9 cellular contexts compared by ENCODE assay signal in genomic region chr3:192772495-192772894, GRCh38. TPM values are rescaled to one million over a fixed set of nuclear protein-coding genes. Genes with fewer than 3 reads are reported as not detected.
A peak's percentile ranks its signal among the peaks of the same experiment; 100 is the strongest.
DNase-seq lines count a peak whose midpoint lies in the region; ATAC-seq and TF ChIP-seq lines count a peak whose summit lies in the region.
"Had no signal": no experiment of that assay in that cellular context is flagged by ENCODE, and none has a peak within 500 bp of the region (broad histone marks: within the 10 kb centered on the region; RNA-seq: fewer than 3 reads in every experiment).

No MANE protein-coding gene starts in this region.

- ATAC-seq in left cardiac atrium, result peak; percentile 87 to 91
- ATAC-seq in naive thymus-derived CD8-positive, alpha-beta T cell, result no peak
- ATAC-seq in HG03135 (IDR thresholded peaks at IDR 0.05; ENCODE audit: unreplicated experiment), result no peak
- ATAC-seq: K562 had no signal

- peaks cover 8 to 30% (median 21%) of the 10 kb centered on the region in 9 donors for H3K9me3 Mint-ChIP-seq in naive thymus-derived CD8-positive, alpha-beta T cell

- H3K4me1 ChIP-seq in DOHH2 (ENCODE audit: control insufficient read depth, low read length), result no peaks in the 10 kb centered on the region

- no peaks in the 10 kb centered on the region; the same call in 1 of the 2 replicates for H3K27me3 ChIP-seq in DOHH2 (ENCODE audit: control insufficient read depth, low read length)

- H3K9me2 ChIP-seq in DOHH2 (replicated peaks; ENCODE audit: control insufficient read depth, low read length), result no peaks in the 10 kb centered on the region

- no peaks in the 10 kb centered on the region for H4K20me1 ChIP-seq in DOHH2 (ENCODE audit: control insufficient read depth, insufficient read depth, low read depth, low read length)

- H3K27ac ChIP-seq in DOHH2 (ENCODE audit: low read depth, low read length), result no peak overlapping the region

- H3K4me3 Mint-ChIP-seq in naive thymus-derived CD8-positive, alpha-beta T cell, result no peak overlapping the region

- intact Hi-C loops in left cardiac atrium (cut with DNase I), result loop anchor here (2.0 to 10.0 kb wide), 2 partner anchors 206 to 208 kb away; no protein-coding TSS in a partner anchor

- H3K4me2 ChIP-seq in DOHH2 (ENCODE audit: low read length), result no peak overlapping the region

- POLR2A ChIA-PET in naive thymus-derived CD8-positive, alpha-beta T cell (lab: Charles Lee), result no interaction called here

- no peak overlapping the region for H3K4me3 ChIP-seq in DOHH2 (ENCODE audit: low read length)
- H3K4me3 ChIP-seq: K562 had no signal

- DNase-seq in HT-29 (ENCODE audit: low spot score) (peak; percentile 60), RPMI8226 (peak; percentile 21), left cardiac atrium (peak; percentile 38), GM20000 (ENCODE audit: low spot score) (no peak)
- no peak for DNase-seq in naive thymus-derived CD8-positive, alpha-beta T cell
- no peak for DNase-seq in activated T-cell treated with anti-CD3 and anti-CD28 coated beads, Interleukin-2, amount 50 U/mL, for 48 hours

- H3K9me3 ChIP-seq in DOHH2 (ENCODE audit: control insufficient read depth, insufficient read depth, low read length), result no peaks in the 10 kb centered on the region

- H3K27ac Mint-ChIP-seq in naive thymus-derived CD8-positive, alpha-beta T cell, result no peak overlapping the region

- H3K79me2 ChIP-seq in DOHH2 (ENCODE audit: control insufficient read depth, low read length), result no peaks in the 10 kb centered on the region

- H3K36me3 ChIP-seq in DOHH2 (ENCODE audit: control insufficient read depth, low read length), result no peaks in the 10 kb centered on the region

- H3F3A ChIP-seq in DOHH2 (ENCODE audit: control insufficient read depth, insufficient read depth), result no peaks in the 10 kb centered on the region

- TF ChIP-seq CTCF in DOHH2 (IDR thresholded peaks at IDR 0.05; ENCODE audit: low read depth, low read length, poor library complexity, severe bottlenecking) (peak; percentile 51), GM20000 (IDR thresholded peaks at IDR 0.05; ENCODE audit: extremely low read depth, missing control alignments) (no peak)

- H3K4me1 Mint-ChIP-seq in naive thymus-derived CD8-positive, alpha-beta T cell, result no peaks in the 10 kb centered on the region

- H3K27me3 Mint-ChIP-seq in naive thymus-derived CD8-positive, alpha-beta T cell, result peaks cover 0 to 15% (median 4%) of the 10 kb centered on the region in 5 donors

- peaks cover 2 to 13% (median 3%) of the 10 kb centered on the region in 3 donors for H3K36me3 Mint-ChIP-seq in naive thymus-derived CD8-positive, alpha-beta T cell

RNA-seq across cellular contexts. Expression of gene FGF12, which starts 45.2 kb away (rescaled TPM):
- total RNA-seq in HT-29 (2014; rRNA removed; shearing (Covaris generic)), result not detected in 2 replicates
- total RNA-seq in left cardiac atrium, result 100 to 1,000 TPM; 245 to 291 TPM
- not detected for total RNA-seq in naive thymus-derived CD8-positive, alpha-beta T cell
- not detected for polyA plus RNA-seq in naive thymus-derived CD8-positive, alpha-beta T cell
- total RNA-seq: K562 had no signal
- polyA plus RNA-seq: K562 had no signal

Comparison
In these comparisons a context has a peak if more than half of its experiments do, and no peak if none do; other contexts are left out.
1. DNase-seq: peak in HT-29 (single experiment), RPMI8226 (single experiment) and left cardiac atrium (single experiment); none in naive thymus-derived CD8-positive, alpha-beta T cell (0 of 10), activated T-cell treated with anti-CD3 and anti-CD28 coated beads, Interleukin-2, amount 50 U/mL, for 48 hours (0 of 2) and GM20000 (single experiment).
2. ATAC-seq: peak in left cardiac atrium (2 of 2); none in naive thymus-derived CD8-positive, alpha-beta T cell (0 of 2) and HG03135 (single experiment).
3. RNA of gene FGF12, which starts 45.2 kb away (total RNA-seq): 245 to 291 TPM in left cardiac atrium; not detected in HT-29 and not detected in naive thymus-derived CD8-positive, alpha-beta T cell; every median in the first group is over 100 times any median in the second.